In genomic region chr4:165502919-165503907, GRCh38 we compare ENCODE assay signal across 1 cellular context.
TF ChIP-seq lines count a peak whose summit lies in the region.

No MANE protein-coding gene starts in this region.

TF ChIP-seq in HepG2, 621 proteins besides CTCF, POLR2A, EP300 and RAD21 (continued from another document and continues in another):
- TF ChIP-seq CERS6 (CRISPR knock-in tag; IDR thresholded peaks at IDR 0.05) (no peak), SMARCE1 (IDR thresholded peaks at IDR 0.05; ENCODE audit: borderline replicate concordance) (no peak), ZFP36 (IDR thresholded peaks at IDR 0.05; ENCODE audit: borderline replicate concordance, low read depth, low read length, partially characterized antibody) (no peak), MEIS2 (CRISPR knock-in tag; IDR thresholded peaks at IDR 0.05) (no peak), ATF1 (CRISPR knock-in tag; IDR thresholded peaks at IDR 0.05) (peak; percentile 74), BATF2 (CRISPR knock-in tag; IDR thresholded peaks at IDR 0.05) (no peak), AHDC1 (CRISPR knock-in tag; IDR thresholded peaks at IDR 0.05; ENCODE audit: borderline replicate concordance) (peak; percentile 75; the same call in 1 of the 2 replicates), ZNF567 (CRISPR knock-in tag; IDR thresholded peaks at IDR 0.05; ENCODE audit: borderline replicate concordance) (no peak), SOX6 (IDR thresholded peaks at IDR 0.05) (no peak), SOX6 (CRISPR knock-in tag; IDR thresholded peaks at IDR 0.05) (peak; percentile 72), ISL2 (CRISPR knock-in tag; IDR thresholded peaks at IDR 0.05) (peak; percentile 82), BCLAF1 (IDR thresholded peaks at IDR 0.05) (no peak), KDM2A (CRISPR knock-in tag; IDR thresholded peaks at IDR 0.05; ENCODE audit: borderline replicate concordance, low read depth) (no peak), MIXL1 (CRISPR knock-in tag; IDR thresholded peaks at IDR 0.05) (peak; percentile 37), PRDM4 (CRISPR knock-in tag; IDR thresholded peaks at IDR 0.05; ENCODE audit: borderline replicate concordance) (no peak), SNAI1 (CRISPR knock-in tag; IDR thresholded peaks at IDR 0.05; ENCODE audit: borderline replicate concordance) (no peak), ATF7 (IDR thresholded peaks at IDR 0.05) (peak; percentile 80; the same call in 1 of the 2 replicates), ATF7 (CRISPR knock-in tag; IDR thresholded peaks at IDR 0.05) (peak; percentile 48; the same call in 1 of the 2 replicates), YEATS2 (CRISPR knock-in tag; IDR thresholded peaks at IDR 0.05; ENCODE audit: borderline replicate concordance) (no peak), ZNF674 (CRISPR knock-in tag; IDR thresholded peaks at IDR 0.05; ENCODE audit: low read depth) (no peak), ZIK1 (CRISPR knock-in tag; IDR thresholded peaks at IDR 0.05; ENCODE audit: borderline replicate concordance, low read depth) (no peak), ZNF800 (CRISPR knock-in tag; IDR thresholded peaks at IDR 0.05) (no peak), SYNCRIP (IDR thresholded peaks at IDR 0.05; ENCODE audit: insufficient read depth, low read depth, low read length) (no peak), ESRRA (CRISPR knock-in tag; IDR thresholded peaks at IDR 0.05; ENCODE audit: low read depth) (no peak), ZBTB46 (CRISPR knock-in tag; IDR thresholded peaks at IDR 0.05; ENCODE audit: borderline replicate concordance) (no peak), ZNF451 (CRISPR knock-in tag; IDR thresholded peaks at IDR 0.05) (no peak), ZBTB1 (CRISPR knock-in tag; IDR thresholded peaks at IDR 0.05; ENCODE audit: borderline replicate concordance) (no peak), FOXA1 (IDR thresholded peaks at IDR 0.05) (peak; percentile 70), FOXA1 (CRISPR knock-in tag; IDR thresholded peaks at IDR 0.05) (peak; percentile 80), KDM3A (CRISPR knock-in tag; IDR thresholded peaks at IDR 0.05; ENCODE audit: low read depth) (0 out of 2 replicates have a peak, but pooled peaks have one; percentile 24), BCL6 (CRISPR knock-in tag; IDR thresholded peaks at IDR 0.05) (peak; percentile 93), HNF1A (IDR thresholded peaks at IDR 0.05; ENCODE audit: low read depth) (no peak), HNF1A (CRISPR knock-in tag; IDR thresholded peaks at IDR 0.05; ENCODE audit: borderline replicate concordance) (peak; percentile 29; the same call in 1 of the 2 replicates), PRPF4 (IDR thresholded peaks at IDR 0.05; ENCODE audit: low read depth, low read length, poor library complexity, severe bottlenecking) (no peak), NFIB (CRISPR knock-in tag; IDR thresholded peaks at IDR 0.05; ENCODE audit: borderline replicate concordance) (no peak), SPEN (CRISPR knock-in tag; IDR thresholded peaks at IDR 0.05; ENCODE audit: low read depth) (no peak), NAIF1 (CRISPR knock-in tag; IDR thresholded peaks at IDR 0.05; ENCODE audit: borderline replicate concordance) (no peak), ZNF333 (CRISPR knock-in tag; IDR thresholded peaks at IDR 0.05; ENCODE audit: borderline replicate concordance) (no peak), NFYB (CRISPR knock-in tag; IDR thresholded peaks at IDR 0.05) (no peak), ZNF331 (CRISPR knock-in tag; IDR thresholded peaks at IDR 0.05) (peak; percentile 16; the same call in 1 of the 2 replicates), ZSCAN22 (CRISPR knock-in tag; IDR thresholded peaks at IDR 0.05) (no peak), SOX13 (IDR thresholded peaks at IDR 0.05) (no peak), SOX13 (CRISPR knock-in tag; conservative IDR thresholded peaks at IDR 0.05 in 1 of 2, IDR thresholded peaks at IDR 0.05 in 1 of 2) (peak in 1 of 2 experiments; percentile 69; a peak in 2 of 4 replicates)
